Comparison of ENCODE assay signal across 11 cellular contexts in genomic region chr12:7847226-7847963, GRCh38. TPM values are rescaled to one million over a fixed set of nuclear protein-coding genes. Genes with fewer than 3 reads are reported as not detected.
DNase-seq lines count a peak whose midpoint lies in the region; ATAC-seq and TF ChIP-seq lines count a peak whose summit lies in the region.
"Not testable (repeated sequence)": the region's sequence is repeated elsewhere in the genome, so short reads cannot be mapped to it uniquely, and the experiment has no call there.
"Had no signal": no experiment of that assay in that cellular context is flagged by ENCODE, and none has a peak within 500 bp of the region (broad histone marks: within the 10 kb centered on the region; RNA-seq: fewer than 3 reads in every experiment).

No MANE protein-coding gene starts in this region.

- H3K4me1 ChIP-seq in GM23338 (ENCODE audit: insufficient read depth) (peaks cover 47% of the 10 kb centered on the region), neural progenitor cell (peaks cover 23% of the 10 kb centered on the region)
- H3K4me1 ChIP-seq in IMR-90 (ENCODE audit: control insufficient read depth, insufficient read depth, low read length) = not testable (repeated sequence)

- H3K27ac ChIP-seq in GM23338 (ENCODE audit: low read depth) (peak overlapping the region; percentile 87), caudate nucleus (ENCODE audit: low read depth, low read length) (peak overlapping the region; percentile 48), temporal lobe (ENCODE audit: low read depth, low read length) (peak overlapping the region; percentile 17)
- H3K27ac ChIP-seq in IMR-90 (ENCODE audit: insufficient read depth, low read length); neural progenitor cell: not testable (repeated sequence)

- H3K4me1 Mint-ChIP-seq in GM23338 (peaks cover 53% of the 10 kb centered on the region), neural progenitor cell (peaks cover 27% of the 10 kb centered on the region)

- not testable (repeated sequence) for H4K91ac ChIP-seq in IMR-90 (ENCODE audit: insufficient read depth, low read depth, low read length)

- in situ Hi-C loops in IMR-90 (cut with MboI; ENCODE audit: low sequenced_read_pairs) = not testable (repeated sequence)

- not testable (repeated sequence) for TF ChIP-seq POLR2A in GM18505 (IDR thresholded peaks at IDR 0.05; ENCODE audit: borderline replicate concordance, extremely low read depth, insufficient read depth, insufficient read length); IMR-90 (IDR thresholded peaks at IDR 0.05; ENCODE audit: low read depth, low read length)

- CTCF ChIA-PET in IMR-90 (lab: Yijun Ruan, JAX) = not testable (repeated sequence)

- not testable (repeated sequence) for H2BK15ac ChIP-seq in IMR-90 (ENCODE audit: low read depth, low read length)

- not testable (repeated sequence) for H3K9me3 Mint-ChIP-seq in GM23338, neural progenitor cell

- intact Hi-C loops in IMR-90 (cut with micrococcal nuclease) = not testable (repeated sequence)

- H2AFZ ChIP-seq in GM23338; IMR-90 (replicated peaks; ENCODE audit: low read length, poor library complexity): not testable (repeated sequence)
- peak overlapping the region; percentile 33 for H2AFZ ChIP-seq in neural progenitor cell (replicated peaks)

- not testable (repeated sequence) for H3K27me3 ChIP-seq in GM23338 (ENCODE audit: insufficient read depth); IMR-90 (ENCODE audit: control insufficient read depth, insufficient read depth, low read length); neural progenitor cell

- not testable (repeated sequence) for H2BK120ac ChIP-seq in IMR-90 (ENCODE audit: low read depth, low read length)

- H3K9ac ChIP-seq in IMR-90 (ENCODE audit: low read depth, low read length); neural progenitor cell: not testable (repeated sequence)

- not testable (repeated sequence) for H4K20me1 ChIP-seq in GM23338 (replicated peaks; ENCODE audit: insufficient read depth); IMR-90 (ENCODE audit: insufficient read depth, low read length); neural progenitor cell (ENCODE audit: low read depth)

- not testable (repeated sequence) for H4K5ac ChIP-seq in IMR-90 (ENCODE audit: low read depth, low read length)

- not testable (repeated sequence) for H3K9me2 ChIP-seq in GM23338 (ENCODE audit: insufficient read depth)

- not testable (repeated sequence) for H3K14ac ChIP-seq in IMR-90 (replicated peaks; ENCODE audit: low read depth, low read length)

- peaks cover 11% of the 10 kb centered on the region for H3K27me3 Mint-ChIP-seq in GM23338 (ENCODE audit: insufficient read depth, low read depth, poor library complexity)
- not testable (repeated sequence) for H3K27me3 Mint-ChIP-seq in neural progenitor cell (ENCODE audit: insufficient read depth, low read depth)

- not testable (repeated sequence) for H3K79me2 ChIP-seq in GM23338 (replicated peaks; ENCODE audit: insufficient read depth); neural progenitor cell (ENCODE audit: low read depth)

- not testable (repeated sequence) for TF ChIP-seq RAD21 in IMR-90 (IDR thresholded peaks at IDR 0.05; ENCODE audit: low read length)

- H3K4me2 ChIP-seq in GM23338; IMR-90 (ENCODE audit: low read depth, low read length): not testable (repeated sequence)
- H3K4me2 ChIP-seq in neural progenitor cell = peak overlapping the region; percentile 43

- not testable (repeated sequence) for H3K79me1 ChIP-seq in IMR-90 (ENCODE audit: low read depth in 1 of 2, low read length in 2 of 2)

- H3K4ac ChIP-seq in IMR-90 (ENCODE audit: low read depth, low read length) = not testable (repeated sequence)

- not testable (repeated sequence) for H3K9me1 ChIP-seq in IMR-90 (ENCODE audit: insufficient read depth, low read length)

- DNase-seq in GM23338 (ENCODE audit: low spot score) = peak; percentile 60
- not testable (repeated sequence) for DNase-seq in IMR-90; neural progenitor cell (ENCODE audit: low spot score)
- peak in 5 of 61 donors; percentile 2 to 23 (median 2) for DNase-seq in caudate nucleus (lab: John Stamatoyannopoulos, UW)
- peak; percentile 14 for DNase-seq in fibroblast of peridontal ligament (ENCODE audit: extremely low read depth)
- peak; percentile 33 for DNase-seq in medulla oblongata (ENCODE audit: extremely low spot score)

- H3K56ac ChIP-seq in IMR-90 (ENCODE audit: extremely low read depth, insufficient read depth, low read length) = not testable (repeated sequence)

- H3F3A ChIP-seq in GM23338 (replicated peaks; ENCODE audit: low read depth) = not testable (repeated sequence)
- H3F3A ChIP-seq in neural progenitor cell (ENCODE audit: low read depth) = peaks cover 13% of the 10 kb centered on the region

- not testable (repeated sequence) for H3K9me3 ChIP-seq in IMR-90 (ENCODE audit: control insufficient read depth, insufficient read depth, low read length); neural progenitor cell (ENCODE audit: low read depth)

- not testable (repeated sequence) for H4K8ac ChIP-seq in IMR-90 (ENCODE audit: low read depth in 2 of 2, low read length in 2 of 2)

- peak overlapping the region; percentile 83 for H3K27ac Mint-ChIP-seq in GM23338
- not testable (repeated sequence) for H3K27ac Mint-ChIP-seq in neural progenitor cell

- not testable (repeated sequence) for H2BK20ac ChIP-seq in IMR-90 (ENCODE audit: low read depth, low read length)

- POLR2A ChIA-PET in IMR-90 (lab: Charles Lee; ENCODE audit: unreplicated experiment) = not testable (repeated sequence)

- not testable (repeated sequence) for H3K4me3 ChIP-seq in GM23338; IMR-90 (ENCODE audit: insufficient read depth, low read depth, low read length); neural progenitor cell

- not testable (repeated sequence) for H3K4me3 Mint-ChIP-seq in GM23338, neural progenitor cell

- H3K36me3 ChIP-seq in GM23338 (ENCODE audit: insufficient read depth); IMR-90 (ENCODE audit: control insufficient read depth, insufficient read depth, low read length); neural progenitor cell: not testable (repeated sequence)

- H2AK9ac ChIP-seq in IMR-90 (replicated peaks; ENCODE audit: low read depth, low read length, poor library complexity) = not testable (repeated sequence)

- not testable (repeated sequence) for H2AK5ac ChIP-seq in IMR-90 (ENCODE audit: low read depth, low read length)

- not testable (repeated sequence) for BruUV-seq in IMR-90 (replicated peaks; lab: Mats Ljungman, UMichigan)

- not testable (repeated sequence) for H3K36me3 Mint-ChIP-seq in GM23338 (ENCODE audit: low read depth); neural progenitor cell

- TF ChIP-seq CTCF in GM23338 (conservative IDR thresholded peaks at IDR 0.05; ENCODE audit: low read depth in 2 of 2); IMR-90 (conservative IDR thresholded peaks at IDR 0.05; ENCODE audit: low read depth, low read length); neural progenitor cell (IDR thresholded peaks at IDR 0.05): not testable (repeated sequence)

- WGBS in IMR-90 (ENCODE audit: extremely low coverage in 2 of 2, insufficient read length in 1 of 2), 2 experiments = no CpG with 5 or more reads among the region's 2 CpGs

- dilution Hi-C loops in IMR-90 (cut with HindIII; ENCODE audit: low sequenced_read_pairs, unreplicated experiment) = not testable (repeated sequence)

- H3K18ac ChIP-seq in IMR-90 (ENCODE audit: low read depth, low read length) = not testable (repeated sequence)

- H3K23ac ChIP-seq in IMR-90 (ENCODE audit: low read depth, low read length) = not testable (repeated sequence)

- ATAC-seq in GM18505 (IDR thresholded peaks at IDR 0.05; ENCODE audit: unreplicated experiment) (peak; percentile 71), GM23338 (peak; percentile 55), IMR-90 (ENCODE audit: low read depth) (peak; percentile 16; the same call in 1 of the 2 replicates)

- H2BK5ac ChIP-seq in IMR-90 (ENCODE audit: low read depth, low read length, poor library complexity, severe bottlenecking) = not testable (repeated sequence)

TF ChIP-seq in GM23338, 12 proteins besides CTCF, POLR2A, EP300 and RAD21:
- peak; percentile 29; the same call in 1 of the 2 replicates for TF ChIP-seq NANOG (IDR thresholded peaks at IDR 0.05; ENCODE audit: borderline replicate concordance)

RNA-seq across cellular contexts. Expression of gene SLC2A14, which starts 25.3 kb away (rescaled TPM):
- 26.1 and 31.5 TPM in 2 replicates for total RNA-seq in GM23338 (2014; rRNA removed; shearing (Covaris generic))
- 6.7 and 6.8 TPM in 2 replicates for polyA plus RNA-seq in GM23338 (2016; fragmentation: Nextera tagmentation; extraction: Ambion mirVana)
- under 0.01 TPM in 1 of 2 replicates, not detected in the other for total RNA-seq in IMR-90 (2012; rRNA removed)
- polyA plus RNA-seq in IMR-90 (2012; rRNA removed) = 0.05 and 0.07 TPM in 2 replicates
- polyA plus RNA-seq in IMR-90 (2012; cell fraction: cytosol; rRNA removed) = 0.05 TPM in 1 of 2 replicates, not detected in the other
- polyA plus RNA-seq in IMR-90 (2012; cell fraction: nucleus; rRNA removed; ENCODE audit: low replicate concordance) = 0.10 and 0.30 TPM in 2 replicates
- 0.46 and 0.49 TPM in 2 replicates for total RNA-seq in neural progenitor cell (ENCODE audit: low replicate concordance)
- total RNA-seq in temporal lobe = under 0.01 TPM
- polyA plus RNA-seq: esophagus had no signal

RNA-seq across cellular contexts. Expression of gene NANOG, which starts 58.2 kb away (rescaled TPM):
- 134 TPM in 2 replicates for total RNA-seq in GM23338 (2014; rRNA removed; shearing (Covaris generic))
- polyA plus RNA-seq in GM23338 (2016; fragmentation: Nextera tagmentation; extraction: Ambion mirVana) = 42.0 and 48.5 TPM in 2 replicates
- not detected in 2 replicates for total RNA-seq in IMR-90 (2012; rRNA removed)
- polyA plus RNA-seq in IMR-90 (2012; rRNA removed) = not detected in 2 replicates
- not detected in 2 replicates for polyA plus RNA-seq in IMR-90 (2012; cell fraction: cytosol; rRNA removed)
- polyA plus RNA-seq in IMR-90 (2012; cell fraction: nucleus; rRNA removed; ENCODE audit: low replicate concordance) = 0.01 TPM in 1 of 2 replicates, not detected in the other
- total RNA-seq in neural progenitor cell (ENCODE audit: low replicate concordance) = not detected in 2 replicates
- not detected for total RNA-seq in temporal lobe
- total RNA-seq: CD8-positive, alpha-beta T cell had no signal
- polyA plus RNA-seq: SK-N-SH had no signal

Comparison
In these comparisons a context has a peak if more than half of its experiments do, and no peak if none do; other contexts are left out.
1. ATAC-seq: peak in every context shown above with its lines; median percentile 71 in GM18505; 55 in GM23338; 16 in IMR-90.
2. RNA of gene SLC2A14, which starts 25.3 kb away (total RNA-seq): 26.1 to 31.5 TPM in GM23338; 0.46 to 0.49 TPM in neural progenitor cell, under 0.01 TPM in IMR-90 and under 0.01 TPM in temporal lobe (single experiment); every median in the first group is over 10 times any median in the second.
3. RNA of gene NANOG, which starts 58.2 kb away (total RNA-seq): 134 TPM in GM23338; not detected in IMR-90, not detected in neural progenitor cell and not detected in temporal lobe (single experiment); every median in the first group is over 100 times any median in the second.